15 cellular contexts compared by ENCODE assay signal in the genomic region with DNA sequence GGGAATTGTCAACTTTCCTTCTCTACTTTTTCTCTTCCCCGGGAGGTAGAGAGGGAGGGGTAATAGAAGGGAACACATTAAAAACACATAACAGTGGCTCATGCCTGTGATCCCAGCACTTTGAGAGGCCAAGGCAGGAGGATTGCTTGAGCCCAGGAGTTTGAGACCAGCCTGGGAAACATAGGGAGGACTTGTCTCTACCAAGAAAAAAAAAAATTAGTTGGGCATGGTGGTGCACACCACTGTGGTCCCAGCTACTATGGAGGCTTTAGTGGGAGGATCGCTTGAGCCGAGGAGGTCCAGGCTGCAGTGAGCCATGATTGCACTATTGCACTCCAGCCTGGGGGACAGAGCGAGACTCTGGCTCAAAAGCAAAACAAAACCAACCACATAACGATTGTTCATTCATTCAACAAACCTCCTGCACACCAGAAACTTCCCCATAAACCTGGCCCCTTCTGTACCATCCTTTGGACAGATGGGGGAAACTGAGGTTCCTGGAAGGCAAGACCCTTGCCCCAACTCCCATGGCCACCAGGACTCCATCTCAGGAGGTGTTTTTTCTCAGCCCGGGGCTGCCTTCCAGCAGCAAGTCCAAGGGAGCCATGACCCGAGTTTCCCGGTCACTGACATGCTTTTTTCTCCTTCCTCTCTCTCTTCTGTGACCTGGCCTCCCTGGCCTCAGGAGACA. TPM values are rescaled to one million over a fixed set of nuclear protein-coding genes. Genes with fewer than 3 reads are reported as not detected.
DNase-seq lines count a peak whose midpoint lies in the region; ATAC-seq and TF ChIP-seq lines count a peak whose summit lies in the region.
"Had no signal": no experiment of that assay in that cellular context is flagged by ENCODE, and none has a peak within 500 bp of the region (broad histone marks: within the 10 kb centered on the region; RNA-seq: fewer than 3 reads in every experiment).

No MANE protein-coding gene starts in this region.

- H2BK120ac ChIP-seq in mesenchymal stem cell (ENCODE audit: low read depth, low read length): no peak overlapping the region

- H4K91ac ChIP-seq in mesenchymal stem cell (ENCODE audit: low read length): no peak overlapping the region

- H3K14ac ChIP-seq in mesenchymal stem cell (ENCODE audit: low read length in 2 of 2): no peak overlapping the region

- no peaks in the 10 kb centered on the region for H3K9me2 ChIP-seq in GM23338 (ENCODE audit: insufficient read depth)

- no peak overlapping the region for H2AK5ac ChIP-seq in mesenchymal stem cell (ENCODE audit: low read length, severe bottlenecking)

- POLR2A ChIA-PET in AG04450 (lab: Yijun Ruan, JAX): interaction anchor here (0.6 kb wide), 1 partner anchor 96 kb away, joined by 7 read pairs; no protein-coding TSS in a partner anchor

- peak overlapping the region; percentile 5 for H4K8ac ChIP-seq in mesenchymal stem cell (ENCODE audit: low read length)

- DNase-seq in AG04450 (ENCODE audit: low read depth, low spot score) (no peak), GM23338 (ENCODE audit: low spot score) (peak; percentile 30), mesenchymal stem cell (peak; percentile 88), MV-4-11 (lab: John Stamatoyannopoulos, UW) (no peak), NCI-H1417 treated with DMSO at 0.1 percent for 48 hours (lab: John Stamatoyannopoulos, UW) (no peak)
- DNase-seq in central memory CD4-positive, alpha-beta T cell: peak; percentile 42
- DNase-seq: activated CD8-positive, alpha-beta T cell treated with anti-CD3 and anti-CD28 coated beads for 36 hours; activated naive CD8-positive, alpha-beta T cell treated with anti-CD3 and anti-CD28 coated beads, Interleukin-2, amount 10 ng/mL, durations not matched to agents 7 days and 5 days; H9; PC-3; stimulated activated CD4-positive, alpha-beta T cell treated with anti-CD3 and anti-CD28 coated beads, Interleukin-12 subunit alpha, Interleukin-12 subunit beta, amount 100 ng/mL, for 4 hours; stimulated activated CD8-positive, alpha-beta memory T cell treated with anti-CD3 and anti-CD28 coated beads, Interleukin-4, amount 100 ng/mL, for 48 hours had no signal

- no peak overlapping the region for H2BK12ac ChIP-seq in mesenchymal stem cell (ENCODE audit: low read length in 2 of 2)

- no peaks in the 10 kb centered on the region for H3K9me3 Mint-ChIP-seq in GM23338
- H3K9me3 Mint-ChIP-seq: activated CD8-positive, alpha-beta T cell treated with anti-CD3 and anti-CD28 coated beads for 36 hours; activated naive CD8-positive, alpha-beta T cell treated with anti-CD3 and anti-CD28 coated beads, Interleukin-2, amount 10 ng/mL, durations not matched to agents 7 days and 5 days; H9 had no signal

- H2BK15ac ChIP-seq in mesenchymal stem cell (ENCODE audit: low read depth, poor library complexity, severe bottlenecking): no peak overlapping the region

- H3K4me3 Mint-ChIP-seq in GM23338: peak overlapping the region; percentile 76
- H3K4me3 Mint-ChIP-seq: activated CD8-positive, alpha-beta T cell treated with anti-CD3 and anti-CD28 coated beads for 36 hours; activated naive CD8-positive, alpha-beta T cell treated with anti-CD3 and anti-CD28 coated beads, Interleukin-2, amount 10 ng/mL, durations not matched to agents 7 days and 5 days had no signal

- no peak overlapping the region for H3K4ac ChIP-seq in mesenchymal stem cell (ENCODE audit: low read depth in 1 of 2, low read length in 2 of 2)

- CTCF ChIA-PET in AG04450 (lab: Charles Lee): interaction anchor here (1.6 to 2.7 kb wide), 3 partner anchors 13 to 44 kb away, joined by 3 to 12 read pairs (median 8); no protein-coding TSS in a partner anchor

- ATAC-seq in GM23338 (no peak), HG03565 (IDR thresholded peaks at IDR 0.05; ENCODE audit: unreplicated experiment) (no peak), HG02588 (IDR thresholded peaks at IDR 0.05; ENCODE audit: unreplicated experiment) (no peak)
- ATAC-seq: activated CD8-positive, alpha-beta T cell treated with anti-CD3 and anti-CD28 coated beads for 36 hours; PC-3 had no signal

- no peaks in the 10 kb centered on the region for H4K20me1 ChIP-seq in GM23338 (replicated peaks; ENCODE audit: insufficient read depth)

- H2AFZ ChIP-seq in GM23338 (peak overlapping the region; percentile 100), mesenchymal stem cell (ENCODE audit: low read depth, low read length) (no peak overlapping the region)

- H3K27ac ChIP-seq in AG04450 (ENCODE audit: low read depth, low read length) (no peak overlapping the region), GM23338 (ENCODE audit: low read depth) (no peak overlapping the region), mesenchymal stem cell (ENCODE audit: low read length, poor library complexity, severe bottlenecking) (no peak overlapping the region)
- H3K27ac ChIP-seq: C4-2B had no signal

- peaks cover 44% of the 10 kb centered on the region for H3K27me3 Mint-ChIP-seq in GM23338 (ENCODE audit: insufficient read depth, low read depth, poor library complexity)

- H3K36me3 ChIP-seq in GM23338 (ENCODE audit: insufficient read depth): no peaks in the 10 kb centered on the region
- peaks cover 2 to 11% of the 10 kb centered on the region in 2 experiments for H3K36me3 ChIP-seq in mesenchymal stem cell (ENCODE audit: control insufficient read depth in 1 of 2, insufficient read depth in 2 of 2, low read depth in 1 of 2, low read length in 2 of 2)

- no peak overlapping the region for H3K27ac Mint-ChIP-seq in GM23338
- H3K27ac Mint-ChIP-seq: activated CD8-positive, alpha-beta T cell treated with anti-CD3 and anti-CD28 coated beads for 36 hours had no signal

- peaks cover 21% of the 10 kb centered on the region; the same call in 1 of the 2 replicates for H3K4me1 ChIP-seq in GM23338 (ENCODE audit: insufficient read depth)
- peaks cover 27% of the 10 kb centered on the region for H3K4me1 ChIP-seq in mesenchymal stem cell (ENCODE audit: control insufficient read depth, insufficient read depth, low read depth, low read length)

- peak overlapping the region; percentile 93 for H3K4me2 ChIP-seq in GM23338
- no peak overlapping the region for H3K4me2 ChIP-seq in mesenchymal stem cell (ENCODE audit: low read length, poor library complexity, severe bottlenecking)

- H3K9ac ChIP-seq in mesenchymal stem cell (ENCODE audit: low read length): peak overlapping the region; percentile 99

- peak overlapping the region; percentile 44; the same call in 1 of the 2 replicates for H3K4me3 ChIP-seq in AG04450 (ENCODE audit: low read depth, low read length)
- H3K4me3 ChIP-seq in GM23338: peak overlapping the region; percentile 76
- no peak overlapping the region for H3K4me3 ChIP-seq in mesenchymal stem cell (ENCODE audit: insufficient read depth in 1 of 2, low read depth in 1 of 2, low read length in 2 of 2)

- H3K79me1 ChIP-seq in mesenchymal stem cell (replicated peaks; ENCODE audit: low read length, poor library complexity, severe bottlenecking): no peaks in the 10 kb centered on the region

- H3K23ac ChIP-seq in mesenchymal stem cell (ENCODE audit: low read length in 2 of 2): peak overlapping the region in 1 of 2 experiments; percentile 94

- no peaks in the 10 kb centered on the region for H3K27me3 ChIP-seq in AG04450 (ENCODE audit: control insufficient read depth, insufficient read depth, low read length)
- H3K27me3 ChIP-seq in GM23338 (ENCODE audit: insufficient read depth): peaks cover 59% of the 10 kb centered on the region
- H3K27me3 ChIP-seq in mesenchymal stem cell (ENCODE audit: control insufficient read depth in 1 of 2, insufficient read depth in 1 of 2, low read length in 2 of 2): peaks cover 0 to 18% of the 10 kb centered on the region in 2 experiments

- no peak overlapping the region for H2BK5ac ChIP-seq in mesenchymal stem cell (ENCODE audit: low read depth, low read length, poor library complexity, severe bottlenecking)

- H3K18ac ChIP-seq in mesenchymal stem cell (ENCODE audit: low read depth in 1 of 2, low read length in 2 of 2): no peak overlapping the region

- H3F3A ChIP-seq in GM23338 (replicated peaks; ENCODE audit: low read depth): peaks cover 13% of the 10 kb centered on the region

- TF ChIP-seq CTCF in AG04450 (IDR thresholded peaks at IDR 0.05; ENCODE audit: low read depth, low read length) (no peak), GM23338 (conservative IDR thresholded peaks at IDR 0.05; ENCODE audit: low read depth in 2 of 2) (no peak)

- H3K36me3 Mint-ChIP-seq in GM23338 (ENCODE audit: low read depth): no peaks in the 10 kb centered on the region; the same call in 2 of the 3 replicates
- H3K36me3 Mint-ChIP-seq: activated naive CD8-positive, alpha-beta T cell treated with anti-CD3 and anti-CD28 coated beads, Interleukin-2, amount 10 ng/mL, durations not matched to agents 7 days and 5 days had no signal

- 95% methylated on average over 5 of the region's 8 CpGs for WGBS in mesenchymal stem cell

- no peaks in the 10 kb centered on the region; the same call in 1 of the 2 replicates for H3K9me3 ChIP-seq in AG04450 (ENCODE audit: control insufficient read depth, insufficient read depth, low read length)
- H3K9me3 ChIP-seq in mesenchymal stem cell (ENCODE audit: control insufficient read depth, low read length): no peaks in the 10 kb centered on the region

- no peaks in the 10 kb centered on the region for H3K79me2 ChIP-seq in GM23338 (replicated peaks; ENCODE audit: insufficient read depth)

- peaks cover 30% of the 10 kb centered on the region for H3K4me1 Mint-ChIP-seq in GM23338

RNA-seq across cellular contexts. Expression of a gene that starts 4.2 kb away (rescaled TPM):
- polyA plus RNA-seq in AG04450 (2011; rRNA removed) (1.3 and 1.7 TPM in 2 replicates), GM23338 (2016; fragmentation: Nextera tagmentation; extraction: Ambion mirVana) (0.55 and 0.77 TPM in 2 replicates)
- polyA minus RNA-seq in AG04450 (2011; rRNA and poly(A)+ RNA removed): 12.2 and 19.2 TPM in 2 replicates
- 0.89 and 1.9 TPM in 2 replicates for total RNA-seq in GM23338 (2014; rRNA removed; shearing (Covaris generic))
- 167 TPM for polyA plus RNA-seq in mesenchymal stem cell (2013, experiment 1 of 2)
- polyA plus RNA-seq in mesenchymal stem cell (2013, experiment 2 of 2): 130 TPM

RNA-seq across cellular contexts. Expression of a gene that starts 24.8 kb away (rescaled TPM):
- polyA plus RNA-seq in AG04450 (2011; rRNA removed): 13.6 and 15.5 TPM in 2 replicates
- polyA minus RNA-seq in AG04450 (2011; rRNA and poly(A)+ RNA removed): 9.9 and 17.8 TPM in 2 replicates
- total RNA-seq in GM23338 (2014; rRNA removed; shearing (Covaris generic)): 22.8 and 32.1 TPM in 2 replicates
- 7.0 and 8.6 TPM in 2 replicates for polyA plus RNA-seq in GM23338 (2016; fragmentation: Nextera tagmentation; extraction: Ambion mirVana)
- 30.0 TPM for polyA plus RNA-seq in mesenchymal stem cell (2013, experiment 1 of 2)
- polyA plus RNA-seq in mesenchymal stem cell (2013, experiment 2 of 2): 31.0 TPM

RNA-seq across cellular contexts. Expression of a gene that starts 26.2 kb away (rescaled TPM):
- polyA plus RNA-seq in AG04450 (2011; rRNA removed): 1.5 and 1.8 TPM in 2 replicates
- not detected in 2 replicates for polyA minus RNA-seq in AG04450 (2011; rRNA and poly(A)+ RNA removed)
- total RNA-seq in GM23338 (2014; rRNA removed; shearing (Covaris generic)): 9.6 and 15.2 TPM in 2 replicates
- polyA plus RNA-seq in GM23338 (2016; fragmentation: Nextera tagmentation; extraction: Ambion mirVana): 25.1 and 30.1 TPM in 2 replicates
- polyA plus RNA-seq in mesenchymal stem cell (2013, experiment 1 of 2): 2.3 TPM
- polyA plus RNA-seq in mesenchymal stem cell (2013, experiment 2 of 2): 2.1 TPM

RNA-seq across cellular contexts. Expression of a gene that starts 35.3 kb away (rescaled TPM):
- polyA plus RNA-seq in AG04450 (2011; rRNA removed) (49.6 and 60.8 TPM in 2 replicates), GM23338 (2016; fragmentation: Nextera tagmentation; extraction: Ambion mirVana) (60.3 and 68.3 TPM in 2 replicates)
- 55.6 and 60.8 TPM in 2 replicates for polyA minus RNA-seq in AG04450 (2011; rRNA and poly(A)+ RNA removed)
- 146 and 147 TPM in 2 replicates for total RNA-seq in GM23338 (2014; rRNA removed; shearing (Covaris generic))
- polyA plus RNA-seq in mesenchymal stem cell (2013, experiment 1 of 2): 106 TPM
- 104 TPM for polyA plus RNA-seq in mesenchymal stem cell (2013, experiment 2 of 2)

RNA-seq across cellular contexts. Expression of a gene that starts 48.3 kb away (rescaled TPM):
- polyA plus RNA-seq in AG04450 (2011; rRNA removed) (75.8 and 113 TPM in 2 replicates), GM23338 (2016; fragmentation: Nextera tagmentation; extraction: Ambion mirVana) (52.3 and 56.3 TPM in 2 replicates)
- polyA minus RNA-seq in AG04450 (2011; rRNA and poly(A)+ RNA removed): 85.5 and 126 TPM in 2 replicates
- total RNA-seq in GM23338 (2014; rRNA removed; shearing (Covaris generic)): 39.0 and 45.9 TPM in 2 replicates
- polyA plus RNA-seq in mesenchymal stem cell (2013, experiment 1 of 2): 96.4 TPM
- 96.1 TPM for polyA plus RNA-seq in mesenchymal stem cell (2013, experiment 2 of 2)

Comparison
In these comparisons a context has a peak if more than half of its experiments do, and no peak if none do; other contexts are left out.
1. DNase-seq: peak in GM23338 (single experiment), central memory CD4-positive, alpha-beta T cell (single experiment) and mesenchymal stem cell (single experiment); none in AG04450 (single experiment), MV-4-11 (single experiment) and NCI-H1417 treated with DMSO at 0.1 percent for 48 hours (single experiment).
2. H3K4me3 ChIP-seq: peak in AG04450 (single experiment) and GM23338 (single experiment); none in mesenchymal stem cell (0 of 2).